ENCODE assay signal across 8 cellular contexts in the genomic region with DNA sequence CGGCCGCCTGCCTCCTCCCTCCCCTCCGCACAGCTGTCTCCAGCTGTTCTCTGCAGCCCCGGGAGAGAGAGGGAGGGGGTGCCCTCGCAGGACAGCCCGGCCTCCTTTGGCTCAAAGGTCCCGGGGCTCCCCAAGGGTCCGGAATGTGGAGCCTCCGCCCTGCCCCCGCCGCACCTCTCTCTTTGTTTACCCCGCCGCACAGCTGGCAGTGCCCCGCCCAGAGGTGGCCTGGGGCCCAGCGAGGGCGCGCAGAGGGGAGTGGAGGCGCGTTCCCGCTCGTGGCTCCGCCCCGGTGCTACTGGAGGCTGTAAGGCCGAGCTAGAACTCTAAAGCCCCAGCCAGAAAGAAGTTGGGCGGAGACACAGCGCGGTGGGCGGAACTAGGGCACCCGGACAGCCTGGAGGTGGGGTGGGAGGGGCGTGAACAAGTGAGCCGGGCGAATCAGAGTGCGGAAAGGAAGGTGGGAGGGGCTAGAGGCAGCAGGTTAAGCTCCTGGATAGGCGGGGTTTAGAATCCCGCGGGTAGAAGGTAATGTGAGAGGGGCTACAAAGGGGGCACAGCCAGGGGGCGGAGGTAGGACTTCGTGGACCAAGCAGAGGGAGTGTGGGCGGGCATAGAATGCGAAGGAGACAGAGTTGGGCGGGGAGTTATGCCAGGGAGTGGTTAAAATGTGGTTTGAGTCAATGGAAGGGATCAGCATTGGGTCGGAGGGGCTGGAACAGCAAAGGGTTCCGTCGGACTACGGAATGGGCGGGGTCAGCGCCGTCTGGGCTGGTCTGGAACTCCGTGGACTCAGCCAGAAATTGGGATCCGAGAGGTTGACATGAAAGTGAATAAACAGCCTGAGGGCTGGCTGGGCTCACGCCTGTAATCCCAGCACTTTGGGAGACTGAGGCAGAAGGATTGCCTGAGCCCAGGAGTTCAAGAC. TPM values are rescaled to one million over a fixed set of nuclear protein-coding genes. Genes with fewer than 3 reads are reported as not detected.
DNase-seq lines count a peak whose midpoint lies in the region; ATAC-seq and TF ChIP-seq lines count a peak whose summit lies in the region.

No MANE protein-coding gene starts in this region.

- CTCF ChIA-PET in OCI-LY7 (lab: Charles Lee; ENCODE audit: unreplicated experiment), result interaction anchor here (1.0 to 1.8 kb wide), 2 partner anchors 10 to 32 kb away, joined by 3 to 5 read pairs; no protein-coding TSS in a partner anchor

- POLR2A ChIA-PET in OCI-LY7 (lab: Charles Lee), result interaction anchor here (0.5 to 0.9 kb wide), 4 partner anchors 9 to 293 kb away, joined by 3 to 5 read pairs (median 4); no protein-coding TSS in a partner anchor

- H3K36me3 ChIP-seq in HUES6 (ENCODE audit: control insufficient read depth, insufficient read depth, low read length), result no peaks in the 10 kb centered on the region
- no peaks in the 10 kb centered on the region for H3K36me3 ChIP-seq in OCI-LY7 (ENCODE audit: insufficient read depth, low read length)

- no peak overlapping the region; the same call in 1 of the 2 replicates for H2AFZ ChIP-seq in OCI-LY7 (ENCODE audit: low read length)

- peak overlapping the region; percentile 4; the same call in 1 of the 2 replicates for H3K27ac ChIP-seq in HUES6 (ENCODE audit: low read depth, low read length)
- no peak overlapping the region for H3K27ac ChIP-seq in OCI-LY7 (ENCODE audit: low read depth, low read length, poor library complexity, severe bottlenecking)

- H3K4me2 ChIP-seq in OCI-LY7 (ENCODE audit: low read length), result peak overlapping the region; percentile 97

- H3K4me1 ChIP-seq in HUES6 (ENCODE audit: control insufficient read depth, insufficient read depth, low read length) (peaks cover 41% of the 10 kb centered on the region), OCI-LY7 (ENCODE audit: insufficient read depth, low read length, poor library complexity, severe bottlenecking) (peaks cover 62% of the 10 kb centered on the region)

- H3K27me3 ChIP-seq in HUES6 (ENCODE audit: control insufficient read depth, insufficient read depth, low read length), result peaks cover 76% of the 10 kb centered on the region

- no peaks in the 10 kb centered on the region for H4K20me1 ChIP-seq in OCI-LY7 (ENCODE audit: insufficient read depth, low read length)

- DNase-seq in COLO668 (lab: John Stamatoyannopoulos, UW; ENCODE audit: unreplicated experiment) (peak; percentile 94), OCI-LY7 (ENCODE audit: low spot score) (peak; percentile 98), activated T-cell treated with anti-CD3 and anti-CD28 coated beads for 24 hours (ENCODE audit: low read depth) (peak; percentile 93), epithelial cell of esophagus (ENCODE audit: low read depth) (peak; percentile 100), middle frontal gyrus (ENCODE audit: extremely low spot score, low spot score) (peak; percentile 56)
- DNase-seq in stimulated activated CD8-positive, alpha-beta memory T cell treated with anti-CD3 and anti-CD28 coated beads, Interleukin-2, amount 100 ng/mL, for 48 hours (ENCODE audit: low read depth in 2 of 2), result peak; percentile 90 to 98

- peak; percentile 57 for ATAC-seq in GM21390 (IDR thresholded peaks at IDR 0.05; ENCODE audit: unreplicated experiment)

- H3K4me3 ChIP-seq in HUES6 (ENCODE audit: low read depth, low read length) (peak overlapping the region; percentile 54), OCI-LY7 (ENCODE audit: low read depth, low read length, poor library complexity, severe bottlenecking) (peak overlapping the region; percentile 66), epithelial cell of esophagus (ENCODE audit: low read length) (peak overlapping the region; percentile 29)

- H3K9ac ChIP-seq in HUES6 (ENCODE audit: low read length), result no peak overlapping the region

- H3K79me2 ChIP-seq in OCI-LY7 (ENCODE audit: insufficient read depth, low read depth, low read length), result no peaks in the 10 kb centered on the region

- H3K9me3 ChIP-seq in HUES6 (ENCODE audit: control insufficient read depth, insufficient read depth, low read depth, low read length) (no peaks in the 10 kb centered on the region), OCI-LY7 (ENCODE audit: low read length) (no peaks in the 10 kb centered on the region)

- intact Hi-C loops in OCI-LY7 (cut with micrococcal nuclease; ENCODE audit: unreplicated experiment), result loop anchor here (2.0 to 10.0 kb wide), 3 partner anchors 171 to 319 kb away; a partner anchor contains a TSS

- TF ChIP-seq CTCF in OCI-LY7 (conservative IDR thresholded peaks at IDR 0.05; ENCODE audit: low read length) (no peak), epithelial cell of esophagus (IDR thresholded peaks at IDR 0.05; ENCODE audit: insufficient read depth, low read depth, low read length, missing control alignments) (no peak)

- no peaks in the 10 kb centered on the region for H3K9me2 ChIP-seq in OCI-LY7 (ENCODE audit: insufficient read depth, low read length)

- no TSS peak for BruUV-seq in OCI-LY7 (replicated peaks; lab: Mats Ljungman, UMichigan)

RNA-seq across cellular contexts. Expression of a gene that starts 2.8 kb away (rescaled TPM):
- 22.1 and 44.5 TPM in 2 replicates for total RNA-seq in OCI-LY7 (2014; rRNA removed; shearing (Covaris generic))
- 108 and 121 TPM in 2 replicates for total RNA-seq in OCI-LY7 (2022)

RNA-seq across cellular contexts. Expression of a gene that starts 27.3 kb away (rescaled TPM):
- 42.0 and 49.4 TPM in 2 replicates for total RNA-seq in OCI-LY7 (2014; rRNA removed; shearing (Covaris generic))
- 115 and 130 TPM in 2 replicates for total RNA-seq in OCI-LY7 (2022)
